In genomic region chr16:84498859-84499620, GRCh38 we compare ENCODE assay signal across 20 cellular contexts. TPM values are rescaled to one million over a fixed set of nuclear protein-coding genes. Genes with fewer than 3 reads are reported as not detected.
DNase-seq lines count a peak whose midpoint lies in the region; ATAC-seq, FAIRE-seq and TF ChIP-seq lines count a peak whose summit lies in the region.
"Had no signal": no experiment of that assay in that cellular context is flagged by ENCODE, and none has a peak within 500 bp of the region (broad histone marks: within the 10 kb centered on the region; RNA-seq: fewer than 3 reads in every experiment).

No MANE protein-coding gene starts in this region.

- peaks cover 49% of the 10 kb centered on the region for H3K36me3 ChIP-seq in IMR-90 (ENCODE audit: control insufficient read depth, insufficient read depth, low read length)
- H3K36me3 ChIP-seq in bronchial epithelial cell (ENCODE audit: control insufficient read depth, insufficient read depth, low read length): peaks cover 44% of the 10 kb centered on the region
- peaks cover 13% of the 10 kb centered on the region for H3K36me3 ChIP-seq in GM23338 (ENCODE audit: insufficient read depth)

- BruUV-seq in IMR-90 (replicated peaks; lab: Mats Ljungman, UMichigan): no TSS peak

- H4K5ac ChIP-seq in IMR-90 (ENCODE audit: low read depth, low read length): no peak overlapping the region

- H3K27me3 ChIP-seq in IMR-90 (ENCODE audit: control insufficient read depth, insufficient read depth, low read length) (no peaks in the 10 kb centered on the region), bronchial epithelial cell (ENCODE audit: control insufficient read depth, insufficient read depth, low read length) (no peaks in the 10 kb centered on the region), GM23338 (ENCODE audit: insufficient read depth) (no peaks in the 10 kb centered on the region)
- H3K27me3 ChIP-seq: BLaER1 treated with 17β-estradiol and CSF1 and Interleukin-3, amounts not matched to agents 10 nM and 100 nM; MG63 had no signal

- H3K9me3 Mint-ChIP-seq in progenitor cell of endocrine pancreas (ENCODE audit: low read depth) (peaks cover 11% of the 10 kb centered on the region), GM23338 (peaks cover 12% of the 10 kb centered on the region)

- no peak overlapping the region for H2BK20ac ChIP-seq in IMR-90 (ENCODE audit: low read depth, low read length)

- H2AFZ ChIP-seq in IMR-90 (replicated peaks; ENCODE audit: low read length, poor library complexity) (no peak overlapping the region), GM23338 (no peak overlapping the region)

- H3K27ac Mint-ChIP-seq in progenitor cell of endocrine pancreas (peak overlapping the region; percentile 29), GM23338 (no peak overlapping the region)

- 0 out of 2 replicates have a peak overlapping the region, but pooled peaks have one; percentile 16 for H3K14ac ChIP-seq in IMR-90 (replicated peaks; ENCODE audit: low read depth, low read length)

- no peak overlapping the region for H2AK9ac ChIP-seq in IMR-90 (replicated peaks; ENCODE audit: low read depth, low read length, poor library complexity)

- H4K8ac ChIP-seq in IMR-90 (ENCODE audit: low read depth in 2 of 2, low read length in 2 of 2): no peak overlapping the region

- peak overlapping the region; percentile 64 for H2AK5ac ChIP-seq in IMR-90 (ENCODE audit: low read depth, low read length)

- WGBS in IMR-90 (ENCODE audit: extremely low coverage in 2 of 2, insufficient read length in 1 of 2), 2 experiments: 91% methylated on average over 3 of the region's 13 CpGs; no CpG with 5 or more reads in 1 of the 2 experiments

- POLR2A ChIA-PET in IMR-90 (lab: Charles Lee; ENCODE audit: unreplicated experiment): no interaction called here

- ATAC-seq in IMR-90 (ENCODE audit: low read depth) (no peak), GM23338 (no peak)

- peaks cover 49 to 88% of the 10 kb centered on the region in 2 experiments for H3K79me1 ChIP-seq in IMR-90 (ENCODE audit: low read depth in 1 of 2, low read length in 2 of 2)

- H3K23ac ChIP-seq in IMR-90 (ENCODE audit: low read depth, low read length): peak overlapping the region; percentile 7; the same call in 1 of the 2 replicates

- no peak overlapping the region; the same call in 2 of the 3 replicates for H2BK15ac ChIP-seq in IMR-90 (ENCODE audit: low read depth, low read length)

- no peak overlapping the region for H3K18ac ChIP-seq in IMR-90 (ENCODE audit: low read depth, low read length)

- H3K4me1 Mint-ChIP-seq in progenitor cell of endocrine pancreas (ENCODE audit: low read depth) (peaks cover 1% of the 10 kb centered on the region), GM23338 (peaks cover 9% of the 10 kb centered on the region)

- peaks cover 4% of the 10 kb centered on the region; the same call in 1 of the 2 replicates for H3K79me2 ChIP-seq in GM23338 (replicated peaks; ENCODE audit: insufficient read depth)

- FAIRE-seq in bronchial epithelial cell (lab: Jason Lieb, UNC): no peak
- FAIRE-seq: GM12892, GM19239 had no signal

- in situ Hi-C loops in IMR-90 (cut with MboI; ENCODE audit: low sequenced_read_pairs): loop anchor here (25.0 kb wide), 1 partner anchor 537 kb away; the partner anchor contains the start of genes NECAB2 and OSGIN1
- in situ Hi-C loops in G401 (cut with HindIII; ENCODE audit: low sequenced_read_pairs): no loop called here

- TF ChIP-seq RAD21 in IMR-90 (IDR thresholded peaks at IDR 0.05; ENCODE audit: low read length): no peak

- no peak for TF ChIP-seq POLR2A in IMR-90 (IDR thresholded peaks at IDR 0.05; ENCODE audit: low read depth, low read length)

- peak; percentile 8 for DNase-seq in activated CD4-positive, CD25-positive, alpha-beta regulatory T cell treated with anti-CD3 and anti-CD28 coated beads, Interleukin-2, amount 50 U/mL, for 72 hours
- DNase-seq in activated CD4-positive, CD25-positive, alpha-beta regulatory T cell (lab: John Stamatoyannopoulos, UW): no peak
- DNase-seq in IMR-90 (no peak), bronchial epithelial cell (ENCODE audit: low read depth) (peak; percentile 46), progenitor cell of endocrine pancreas (ENCODE audit: low spot score, unreplicated experiment) (no peak), GM23338 (ENCODE audit: low spot score) (no peak), G401 (ENCODE audit: low spot score) (no peak), DMS 273 (lab: John Stamatoyannopoulos, UW; ENCODE audit: unreplicated experiment) (no peak)
- DNase-seq: DMS53, KBM-7, MG63, NCI-H1105, NCI-H1694 treated with DMSO at 0.1 percent for 48 hours, NCI-H345, NCI-H69, SHP77 treated with DMSO at 0.1 percent for 48 hours had no signal

- intact Hi-C loops in IMR-90 (cut with micrococcal nuclease): no loop called here

- no peak overlapping the region for H3K27ac ChIP-seq in IMR-90 (ENCODE audit: insufficient read depth, low read length)
- H3K27ac ChIP-seq in GM23338 (ENCODE audit: low read depth): no peak overlapping the region
- H3K27ac ChIP-seq: 22Rv1; BLaER1 treated with 17β-estradiol and CSF1 and Interleukin-3, amounts not matched to agents 10 nM and 100 nM had no signal

- no peak overlapping the region for H3K4me3 Mint-ChIP-seq in progenitor cell of endocrine pancreas (ENCODE audit: low read depth)
- H3K4me3 Mint-ChIP-seq in GM23338: no peak overlapping the region

- no peak for TF ChIP-seq CTCF in IMR-90 (conservative IDR thresholded peaks at IDR 0.05; ENCODE audit: low read depth, low read length)
- no peak for TF ChIP-seq CTCF in bronchial epithelial cell (IDR thresholded peaks at IDR 0.05; ENCODE audit: insufficient read depth, low read length, severe bottlenecking)
- no peak for TF ChIP-seq CTCF in progenitor cell of endocrine pancreas (IDR thresholded peaks at IDR 0.05; ENCODE audit: unreplicated experiment)
- TF ChIP-seq CTCF in GM23338 (conservative IDR thresholded peaks at IDR 0.05; ENCODE audit: low read depth in 2 of 2): no peak

- H3K9me2 ChIP-seq in GM23338 (ENCODE audit: insufficient read depth): no peaks in the 10 kb centered on the region

- peak overlapping the region; percentile 4; the same call in 1 of the 2 replicates for H3K4ac ChIP-seq in IMR-90 (ENCODE audit: low read depth, low read length)

- peaks cover 10% of the 10 kb centered on the region for H3K4me1 ChIP-seq in IMR-90 (ENCODE audit: control insufficient read depth, insufficient read depth, low read length)
- peaks cover 4% of the 10 kb centered on the region for H3K4me1 ChIP-seq in GM23338 (ENCODE audit: insufficient read depth)

- no peaks in the 10 kb centered on the region for H3F3A ChIP-seq in GM23338 (replicated peaks; ENCODE audit: low read depth)

- H3K9ac ChIP-seq in IMR-90 (ENCODE audit: low read depth, low read length): no peak overlapping the region
- H3K9ac ChIP-seq: BLaER1 treated with 17β-estradiol and CSF1 and Interleukin-3, amounts not matched to agents 10 nM and 100 nM had no signal

- peak overlapping the region; percentile 29 for H2BK5ac ChIP-seq in IMR-90 (ENCODE audit: low read depth, low read length, poor library complexity, severe bottlenecking)

- peaks cover 36% of the 10 kb centered on the region for H3K9me1 ChIP-seq in IMR-90 (ENCODE audit: insufficient read depth, low read length)

- H4K91ac ChIP-seq in IMR-90 (ENCODE audit: insufficient read depth, low read depth, low read length): no peak overlapping the region

- peaks cover 17% of the 10 kb centered on the region; the same call in 1 of the 2 replicates for H4K20me1 ChIP-seq in IMR-90 (ENCODE audit: insufficient read depth, low read length)
- no peaks in the 10 kb centered on the region; the same call in none of the 2 replicates for H4K20me1 ChIP-seq in GM23338 (replicated peaks; ENCODE audit: insufficient read depth)

- H3K56ac ChIP-seq in IMR-90 (ENCODE audit: extremely low read depth, insufficient read depth, low read length): no peak overlapping the region

- H3K4me2 ChIP-seq in IMR-90 (ENCODE audit: low read depth, low read length) (no peak overlapping the region), GM23338 (no peak overlapping the region)
- H3K4me2 ChIP-seq: BLaER1 treated with 17β-estradiol and CSF1 and Interleukin-3, amounts not matched to agents 10 nM and 100 nM had no signal

- H3K36me3 Mint-ChIP-seq in progenitor cell of endocrine pancreas (ENCODE audit: insufficient read depth): peaks cover 30% of the 10 kb centered on the region
- H3K36me3 Mint-ChIP-seq in GM23338 (ENCODE audit: low read depth): peaks cover 39% of the 10 kb centered on the region

- CTCF ChIA-PET in IMR-90 (lab: Yijun Ruan, JAX): no interaction called here

- H3K4me3 ChIP-seq in IMR-90 (ENCODE audit: insufficient read depth, low read depth, low read length): no peak overlapping the region
- no peak overlapping the region for H3K4me3 ChIP-seq in bronchial epithelial cell (ENCODE audit: low read depth, low read length)
- H3K4me3 ChIP-seq in GM23338: no peak overlapping the region
- H3K4me3 ChIP-seq: BLaER1 treated with 17β-estradiol and CSF1 and Interleukin-3, amounts not matched to agents 10 nM and 100 nM; MG63 had no signal

- dilution Hi-C loops in IMR-90 (cut with HindIII; ENCODE audit: low sequenced_read_pairs, unreplicated experiment): no loop called here

- H3K9me3 ChIP-seq in IMR-90 (ENCODE audit: control insufficient read depth, insufficient read depth, low read length): no peaks in the 10 kb centered on the region
- H3K9me3 ChIP-seq: MG63 had no signal

- H3K27me3 Mint-ChIP-seq in progenitor cell of endocrine pancreas (no peaks in the 10 kb centered on the region), GM23338 (ENCODE audit: insufficient read depth, low read depth, poor library complexity) (peaks cover 9% of the 10 kb centered on the region)

- H2BK120ac ChIP-seq in IMR-90 (ENCODE audit: low read depth, low read length): no peak overlapping the region

TF ChIP-seq in IMR-90, 13 proteins besides CTCF, POLR2A, EP300 and RAD21 (continues in another document):
- no peak for TF ChIP-seq FOS (IDR thresholded peaks at IDR 0.05; ENCODE audit: low read depth, low read length)

RNA-seq across cellular contexts. Expression of gene MEAK7, which starts 5.4 kb away (rescaled TPM):
- total RNA-seq in IMR-90 (2012; rRNA removed) (27.4 and 27.8 TPM in 2 replicates), bronchial epithelial cell (36.7 and 47.9 TPM in 2 replicates), progenitor cell of endocrine pancreas (32.3 and 32.7 TPM in 2 replicates)
- polyA plus RNA-seq in IMR-90 (2012; rRNA removed) (36.0 and 39.0 TPM in 2 replicates), GM23338 (2016; fragmentation: Nextera tagmentation; extraction: Ambion mirVana) (7.5 and 7.9 TPM in 2 replicates)
- 25.1 and 29.9 TPM in 2 replicates for polyA plus RNA-seq in IMR-90 (2012; cell fraction: cytosol; rRNA removed)
- polyA plus RNA-seq in IMR-90 (2012; cell fraction: nucleus; rRNA removed; ENCODE audit: low replicate concordance): 31.0 and 35.1 TPM in 2 replicates
- 16.9 and 17.2 TPM in 2 replicates for total RNA-seq in GM23338 (2014; rRNA removed; shearing (Covaris generic))
- 6.0 and 16.5 TPM in 2 replicates for total RNA-seq in G401 (2014; rRNA removed; shearing (Covaris generic))

Comparison
In these comparisons a context has a peak if more than half of its experiments do, and no peak if none do; other contexts are left out.
1. DNase-seq: peak in activated CD4-positive, CD25-positive, alpha-beta regulatory T cell treated with anti-CD3 and anti-CD28 coated beads, Interleukin-2, amount 50 U/mL, for 72 hours (single experiment) and bronchial epithelial cell (single experiment); none in activated CD4-positive, CD25-positive, alpha-beta regulatory T cell (0 of 4), IMR-90 (single experiment), progenitor cell of endocrine pancreas (single experiment), GM23338 (single experiment), G401 (single experiment) and DMS 273 (single experiment).